ENCODE assay signal across 16 cellular contexts in genomic region chr2:205835982-205836381, GRCh38.
DNase-seq lines count a peak whose midpoint lies in the region; ATAC-seq and TF ChIP-seq lines count a peak whose summit lies in the region.
"Had no signal": no experiment of that assay in that cellular context is flagged by ENCODE, and none has a peak within 500 bp of the region (broad histone marks: within the 10 kb centered on the region; RNA-seq: fewer than 3 reads in every experiment).

No MANE protein-coding gene starts in this region.

- intact Hi-C loops in transverse colon (cut with DNase I; ENCODE audit: low total_unique reads) (no loop called here), mucosa of descending colon (cut with DNase I, micrococcal nuclease) (no loop called here), aorta (cut with DNase I) (no loop called here)

- in situ Hi-C loops in transverse colon (cut with MboI; ENCODE audit: low pct_ligation_motif_present in 1 of 4, low pct_unique_long_range_greater_than_20kb in 1 of 4, low sequenced_read_pairs in 3 of 4), result no loop called here

- H3K9ac ChIP-seq in HUES48 (ENCODE audit: low read depth, low read length) (no peak overlapping the region), muscle layer of colon (ENCODE audit: low read length) (no peak overlapping the region)

- no peak for ATAC-seq in mucosa of descending colon
- no peak for ATAC-seq in aorta (ENCODE audit: low FRiP score)
- ATAC-seq in GM21367 (IDR thresholded peaks at IDR 0.05; ENCODE audit: unreplicated experiment), result no peak

- DNase-seq in transverse colon (no peak), mucosa of descending colon (no peak), aorta (no peak)
- no peak for DNase-seq in stimulated activated CD4-positive, alpha-beta T cell treated with anti-CD3 and anti-CD28 coated beads, Interleukin-12 subunit alpha, Interleukin-12 subunit beta, amount 100 ng/mL, for 4 hours
- DNase-seq: HCEC 1CT; IMR-90; Kasumi-1; MM.1S; NCI-H1105 treated with DMSO at 0.1 percent for 48 hours; NCI-H187 treated with DMSO at 0.1 percent for 48 hours; NK-92 treated with Interleukin-12 subunit alpha and Interleukin-12 subunit beta, amount 100 ng/mL, for 24 hours had no signal

- TF ChIP-seq CTCF in transverse colon (IDR thresholded peaks at IDR 0.05), result no peak
- TF ChIP-seq CTCF in mucosa of descending colon (IDR thresholded peaks at IDR 0.05), result no peak

- H3K4me3 ChIP-seq in HUES48 (ENCODE audit: low read depth, low read length) (peak overlapping the region; percentile 11; the same call in 1 of the 2 replicates), esophagus (ENCODE audit: low read depth in 1 of 2, low read length in 2 of 2) (no peak overlapping the region), muscle layer of colon (ENCODE audit: low read depth in 1 of 2, low read length in 2 of 2) (no peak overlapping the region), transverse colon (no peak overlapping the region), mucosa of descending colon (no peak overlapping the region), aorta (ENCODE audit: low read length in 2 of 2) (no peak overlapping the region)
- H3K4me3 ChIP-seq: SJSA1 had no signal

- no peaks in the 10 kb centered on the region for H3K27me3 ChIP-seq in HUES48 (ENCODE audit: control insufficient read depth, insufficient read depth, low read length)
- H3K27me3 ChIP-seq in esophagus (ENCODE audit: control insufficient read depth in 1 of 2, insufficient read depth in 2 of 2, low read length in 2 of 2), result no peaks in the 10 kb centered on the region
- no peaks in the 10 kb centered on the region for H3K27me3 ChIP-seq in muscle layer of colon (ENCODE audit: control insufficient read depth in 1 of 2, insufficient read depth in 2 of 2, low read length in 2 of 2)
- H3K27me3 ChIP-seq in transverse colon, result no peaks in the 10 kb centered on the region
- no peaks in the 10 kb centered on the region for H3K27me3 ChIP-seq in aorta (ENCODE audit: control insufficient read depth in 1 of 2, insufficient read depth in 2 of 2, low read length in 1 of 2)
- H3K27me3 ChIP-seq: SJSA1 had no signal

- no peak for TF ChIP-seq EP300 in transverse colon (IDR thresholded peaks at IDR 0.05; ENCODE audit: low read depth)

- WGBS in esophagus, 2 donors, result 63 to 64% methylated on average over 4 of the region's 4 CpGs
- WGBS in transverse colon (ENCODE audit: low coverage in 1 of 2), 2 donors, result 39 to 56% methylated on average over 4 of the region's 4 CpGs
- WGBS in aorta, 2 donors, result 56 to 70% methylated on average over 4 of the region's 4 CpGs

- peaks cover 9% of the 10 kb centered on the region for H3K9me3 ChIP-seq in HUES48 (ENCODE audit: control insufficient read depth, insufficient read depth, low read length)
- H3K9me3 ChIP-seq in esophagus (ENCODE audit: control insufficient read depth in 2 of 2, insufficient read depth in 1 of 2, low read depth in 1 of 2, low read length in 1 of 2), result no peaks in the 10 kb centered on the region
- H3K9me3 ChIP-seq in muscle layer of colon (ENCODE audit: low read length), result no peaks in the 10 kb centered on the region
- H3K9me3 ChIP-seq in transverse colon, result no peaks in the 10 kb centered on the region
- no peaks in the 10 kb centered on the region for H3K9me3 ChIP-seq in mucosa of descending colon
- H3K9me3 ChIP-seq in aorta (ENCODE audit: control insufficient read depth, low read length), result no peaks in the 10 kb centered on the region
- H3K9me3 ChIP-seq: SJSA1 had no signal

- TF ChIP-seq POLR2A in transverse colon (IDR thresholded peaks at IDR 0.05), result no peak

- H3K4me1 ChIP-seq in HUES48 (ENCODE audit: control insufficient read depth, insufficient read depth, low read length) (peaks cover 24% of the 10 kb centered on the region), esophagus (ENCODE audit: control insufficient read depth in 2 of 2, insufficient read depth in 2 of 2, low read length in 1 of 2) (no peaks in the 10 kb centered on the region), muscle layer of colon (ENCODE audit: insufficient read depth, low read length) (peaks cover 33% of the 10 kb centered on the region), transverse colon (peaks cover 0 to 12% (median 1%) of the 10 kb centered on the region in 4 donors), mucosa of descending colon (ENCODE audit: low read depth) (no peaks in the 10 kb centered on the region), aorta (ENCODE audit: control insufficient read depth in 1 of 2, insufficient read depth in 2 of 2, low read length in 2 of 2) (no peaks in the 10 kb centered on the region)

- no peaks in the 10 kb centered on the region for H3K36me3 ChIP-seq in HUES48 (ENCODE audit: control insufficient read depth, insufficient read depth, low read length)
- H3K36me3 ChIP-seq in esophagus (ENCODE audit: control insufficient read depth in 2 of 2, insufficient read depth in 2 of 2, low read length in 1 of 2), result no peaks in the 10 kb centered on the region
- no peaks in the 10 kb centered on the region for H3K36me3 ChIP-seq in muscle layer of colon (ENCODE audit: insufficient read depth, low read length)
- H3K36me3 ChIP-seq in transverse colon, result no peaks in the 10 kb centered on the region
- H3K36me3 ChIP-seq in mucosa of descending colon (ENCODE audit: low read depth), result no peaks in the 10 kb centered on the region
- no peaks in the 10 kb centered on the region for H3K36me3 ChIP-seq in aorta (ENCODE audit: control insufficient read depth in 1 of 2, insufficient read depth in 2 of 2, low read length in 1 of 2)
- H3K36me3 ChIP-seq: SJSA1 had no signal

- H3K27ac ChIP-seq in HUES48 (ENCODE audit: low read depth, low read length), result peak overlapping the region; percentile 60
- H3K27ac ChIP-seq in esophagus (ENCODE audit: low read depth in 2 of 2, low read length in 1 of 2), result peak overlapping the region; percentile 30 to 47
- peak overlapping the region; percentile 83 for H3K27ac ChIP-seq in muscle layer of colon (ENCODE audit: low read depth, low read length)
- peak overlapping the region; percentile 60 to 82 (median 76) for H3K27ac ChIP-seq in transverse colon
- H3K27ac ChIP-seq in aorta (ENCODE audit: low read depth in 1 of 2, low read length in 2 of 2), result no peak overlapping the region
- H3K27ac ChIP-seq: SJSA1 had no signal

Comparison
In these comparisons a context has a peak if more than half of its experiments do, and no peak if none do; other contexts are left out.
1. H3K27ac ChIP-seq: peak in HUES48 (single experiment), esophagus (2 of 2), muscle layer of colon (single experiment) and transverse colon (4 of 4); none in aorta (0 of 2).